9 cellular contexts compared by ENCODE assay signal in genomic region chr3:187238835-187239234, GRCh38. TPM values are rescaled to one million over a fixed set of nuclear protein-coding genes. Genes with fewer than 3 reads are reported as not detected.
"Had no signal": no experiment of that assay in that cellular context is flagged by ENCODE, and none has a peak within 500 bp of the region (broad histone marks: within the 10 kb centered on the region; RNA-seq: fewer than 3 reads in every experiment).

No MANE protein-coding gene starts in this region.

RNA-seq across cellular contexts. Expression of gene RTP1, which starts 41.5 kb away (rescaled TPM):
- total RNA-seq: chondrocyte; glomerular endothelial cell; left cardiac atrium; left ventricle myocardium inferior; lower lobe of right lung; natural killer cell treated with Interleukin-12 subunit alpha and Interleukin-12 subunit beta and Interleukin-15 and Interleukin-18, amount 100 ng/mL, for 72 hours; pancreas; progenitor cell of endocrine pancreas; uterus had no signal

RNA-seq across cellular contexts. Expression of gene MASP1, which starts 52.7 kb away (rescaled TPM):
- total RNA-seq: natural killer cell treated with Interleukin-12 subunit alpha and Interleukin-12 subunit beta and Interleukin-15 and Interleukin-18, amount 100 ng/mL, for 72 hours had no signal
